Comparison of ENCODE assay signal across 9 cellular contexts in the genomic region with DNA sequence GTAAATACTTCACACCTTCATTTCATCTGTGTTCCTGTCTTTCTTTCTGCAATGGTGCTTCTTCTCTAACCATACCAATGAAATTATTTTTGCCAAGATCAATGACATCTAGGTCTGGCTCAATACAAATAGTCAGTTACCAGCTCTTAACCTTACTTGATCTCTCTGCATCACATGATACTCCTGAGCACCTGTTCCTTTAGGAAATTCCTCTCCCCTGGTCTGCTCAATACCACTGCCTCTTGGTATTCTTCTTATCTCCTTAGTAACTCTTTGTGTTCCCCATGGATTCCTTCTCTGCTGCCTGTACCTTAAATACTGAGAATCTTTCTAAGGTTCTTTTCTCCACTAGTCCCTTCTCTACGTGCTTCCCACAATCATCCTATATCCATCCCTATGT. TPM values are rescaled to one million over a fixed set of nuclear protein-coding genes. Genes with fewer than 3 reads are reported as not detected.
"Had no signal": no experiment of that assay in that cellular context is flagged by ENCODE, and none has a peak within 500 bp of the region (broad histone marks: within the 10 kb centered on the region; RNA-seq: fewer than 3 reads in every experiment).

No MANE protein-coding gene starts in this region.

- H3K9me3 ChIP-seq: HAP-1 had no signal

- H3K4me3 ChIP-seq: GM23248, GM23338, HAP-1 had no signal

- H3K36me3 ChIP-seq: HAP-1 had no signal

- H3K27ac ChIP-seq: GM23248 had no signal

- ATAC-seq: GM23338, HCT116 had no signal

- H3K4me3 Mint-ChIP-seq: GM23338, H9, HFFc6 had no signal

- DNase-seq: GM23248, GOT3, H7, H9, HCEC 1CT, HFFc6 had no signal

- H3K27ac Mint-ChIP-seq: GM23338, H9, HFFc6 had no signal

- H3K9ac ChIP-seq: GM23248 had no signal

- H2AFZ ChIP-seq: GM23248, GM23338 had no signal

- H3K9me3 Mint-ChIP-seq: GM23338, H9 had no signal

- H3K4me2 ChIP-seq: GM23338 had no signal

RNA-seq across cellular contexts. Expression of a gene that starts 25.9 kb away (rescaled TPM):
- total RNA-seq: GM23248 had no signal
- polyA plus RNA-seq: GM23248 had no signal

RNA-seq across cellular contexts. Expression of a gene that starts 57.3 kb away (rescaled TPM):
- total RNA-seq: HFFc6 had no signal
